In the genomic region with DNA sequence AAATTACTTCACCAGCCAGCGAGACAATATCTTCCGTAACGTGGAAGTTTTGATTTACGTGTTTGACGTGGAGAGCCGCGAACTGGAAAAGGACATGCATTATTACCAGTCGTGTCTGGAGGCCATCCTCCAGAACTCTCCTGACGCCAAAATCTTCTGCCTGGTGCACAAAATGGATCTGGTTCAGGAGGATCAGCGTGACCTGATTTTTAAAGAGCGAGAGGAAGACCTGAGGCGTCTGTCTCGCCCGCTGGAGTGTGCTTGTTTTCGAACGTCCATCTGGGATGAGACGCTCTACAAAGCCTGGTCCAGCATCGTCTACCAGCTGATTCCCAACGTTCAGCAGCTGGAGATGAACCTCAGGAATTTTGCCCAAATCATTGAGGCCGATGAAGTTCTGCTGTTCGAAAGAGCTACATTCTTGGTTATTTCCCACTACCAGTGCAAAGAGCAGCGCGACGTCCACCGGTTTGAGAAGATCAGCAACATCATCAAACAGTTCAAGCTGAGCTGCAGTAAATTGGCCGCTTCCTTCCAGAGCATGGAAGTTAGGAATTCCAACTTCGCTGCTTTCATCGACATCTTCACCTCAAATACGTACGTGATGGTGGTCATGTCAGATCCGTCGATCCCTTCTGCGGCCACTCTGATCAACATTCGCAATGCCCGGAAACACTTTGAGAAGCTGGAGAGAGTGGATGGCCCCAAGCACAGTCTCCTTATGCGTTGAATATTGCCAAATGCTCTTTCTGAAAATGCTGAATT, we compare ENCODE assay signal across 8 cellular contexts. TPM values are rescaled to one million over a fixed set of nuclear protein-coding genes. Genes with fewer than 3 reads are reported as not detected.
DNase-seq lines count a peak whose midpoint lies in the region; ATAC-seq, FAIRE-seq and TF ChIP-seq lines count a peak whose summit lies in the region.

No MANE protein-coding gene starts in this region.

- H3K27ac Mint-ChIP-seq in activated T-helper 1 cell treated with anti-CD3 and anti-CD28 coated beads, Interleukin-12 subunit alpha, Interleukin-12 subunit beta, Interleukin-2, Interleukin-4 antibody, amounts not matched to agents 30 ng/mL and 10 ng/mL and 1 ng/mL, durations not matched to agents 14 hours and 24 hours and 36 hours = peak overlapping the region; percentile 89

- no peaks in the 10 kb centered on the region for H3K9me3 Mint-ChIP-seq in activated T-helper 1 cell treated with anti-CD3 and anti-CD28 coated beads, Interleukin-12 subunit alpha, Interleukin-12 subunit beta, Interleukin-2, Interleukin-4 antibody, amounts not matched to agents 30 ng/mL and 10 ng/mL and 1 ng/mL, durations not matched to agents 14 hours and 24 hours and 36 hours

- DNase-seq in Caki2 (ENCODE audit: low read depth) (peak; percentile 44), HT-29 (ENCODE audit: low spot score) (peak; percentile 44), globus pallidus (ENCODE audit: low spot score) (peak; percentile 43), pancreas (no peak), H4 (ENCODE audit: low spot score) (no peak), NCI-H128 (lab: John Stamatoyannopoulos, UW; ENCODE audit: unreplicated experiment) (no peak)
- peak; percentile 7 for DNase-seq in activated T-helper 1 cell treated with anti-CD3 and anti-CD28 coated beads, Interleukin-12 subunit alpha, Interleukin-12 subunit beta, Interleukin-2, Interleukin-4 antibody, amounts not matched to agents 30 ng/mL and 10 ng/mL and 1 ng/mL, durations not matched to agents 14 hours and 24 hours and 36 hours (ENCODE audit: low spot score)
- DNase-seq in stimulated activated CD4-positive, alpha-beta T cell treated with anti-CD3 and anti-CD28 coated beads, Interleukin-2, amount 100 ng/mL, for 24 hours = no peak

- no peaks in the 10 kb centered on the region for H3K27me3 Mint-ChIP-seq in activated T-helper 1 cell treated with anti-CD3 and anti-CD28 coated beads, Interleukin-12 subunit alpha, Interleukin-12 subunit beta, Interleukin-2, Interleukin-4 antibody, amounts not matched to agents 30 ng/mL and 10 ng/mL and 1 ng/mL, durations not matched to agents 14 hours and 24 hours and 36 hours (ENCODE audit: insufficient read depth)

- peaks cover 8 to 22% (median 16%) of the 10 kb centered on the region in 3 donors for H3K4me1 ChIP-seq in pancreas

- ATAC-seq in pancreas = peak; percentile 5 to 16 (median 8)

- in situ Hi-C loops in Caki2 (cut with HindIII; ENCODE audit: low pct_unique_long_range_greater_than_20kb, low sequenced_read_pairs) = no loop called here

- 2 to 3% methylated on average over 36 of the region's 36 CpGs for WGBS in pancreas, 2 donors

- peak overlapping the region; percentile 77 to 97 (median 88) for H3K27ac ChIP-seq in pancreas

- intact Hi-C loops in activated T-helper 1 cell treated with anti-CD3 and anti-CD28 coated beads, Interleukin-12 subunit alpha, Interleukin-12 subunit beta, Interleukin-2, Interleukin-4 antibody, amounts not matched to agents 30 ng/mL and 10 ng/mL and 1 ng/mL, durations not matched to agents 14 hours and 24 hours and 36 hours (cut with micrococcal nuclease) = loop anchor here (1.0 kb wide), 10 partner anchors 52 to 407 kb away; partner anchors contain the start of genes DENND4C, HAUS6, PLIN2 and RPS6
- intact Hi-C loops in pancreas (cut with DNase I) = no loop called here

- no peaks in the 10 kb centered on the region for H3K36me3 ChIP-seq in pancreas

- H3K9me3 ChIP-seq in pancreas = no peaks in the 10 kb centered on the region

- H3K4me3 Mint-ChIP-seq in activated T-helper 1 cell treated with anti-CD3 and anti-CD28 coated beads, Interleukin-12 subunit alpha, Interleukin-12 subunit beta, Interleukin-2, Interleukin-4 antibody, amounts not matched to agents 30 ng/mL and 10 ng/mL and 1 ng/mL, durations not matched to agents 14 hours and 24 hours and 36 hours = peak overlapping the region; percentile 96

- peak overlapping the region; percentile 79 to 97 (median 90) for H3K4me3 ChIP-seq in pancreas

- TF ChIP-seq CTCF in pancreas (IDR thresholded peaks at IDR 0.05) = no peak

- no peaks in the 10 kb centered on the region for H3K27me3 ChIP-seq in pancreas

- peaks cover 7% of the 10 kb centered on the region for H3K36me3 Mint-ChIP-seq in activated T-helper 1 cell treated with anti-CD3 and anti-CD28 coated beads, Interleukin-12 subunit alpha, Interleukin-12 subunit beta, Interleukin-2, Interleukin-4 antibody, amounts not matched to agents 30 ng/mL and 10 ng/mL and 1 ng/mL, durations not matched to agents 14 hours and 24 hours and 36 hours (ENCODE audit: low read depth)

- H3K4me1 Mint-ChIP-seq in activated T-helper 1 cell treated with anti-CD3 and anti-CD28 coated beads, Interleukin-12 subunit alpha, Interleukin-12 subunit beta, Interleukin-2, Interleukin-4 antibody, amounts not matched to agents 30 ng/mL and 10 ng/mL and 1 ng/mL, durations not matched to agents 14 hours and 24 hours and 36 hours (ENCODE audit: low read depth) = peaks cover 43% of the 10 kb centered on the region

- no peak for FAIRE-seq in pancreas (lab: Jason Lieb, UNC)

RNA-seq across cellular contexts. Expression of gene RRAGA, which starts 0.8 kb away (rescaled TPM):
- total RNA-seq in Caki2 (2014; rRNA removed; shearing (Covaris generic); ENCODE audit: low replicate concordance) = 101 and 103 TPM in 2 replicates
- total RNA-seq in HT-29 (2014; rRNA removed; shearing (Covaris generic)) = 16.9 and 23.1 TPM in 2 replicates
- total RNA-seq in activated T-helper 1 cell treated with anti-CD3 and anti-CD28 coated beads, Interleukin-12 subunit alpha, Interleukin-12 subunit beta, Interleukin-2, Interleukin-4 antibody, amounts not matched to agents 30 ng/mL and 10 ng/mL and 1 ng/mL, durations not matched to agents 14 hours and 24 hours and 36 hours = 56.8 and 56.9 TPM in 2 replicates
- 10 to 100 TPM; 16.4 to 40.1 (median 28.2) TPM for total RNA-seq in pancreas
- 10 to 100 TPM; 18.1 to 42.4 TPM for polyA plus RNA-seq in pancreas
- 29.4 and 59.0 TPM in 2 replicates for total RNA-seq in H4 (2014; rRNA removed; shearing (Covaris generic))

RNA-seq across cellular contexts. Expression of gene SAXO1, which starts 17.0 kb away (rescaled TPM):
- not detected in 2 replicates for total RNA-seq in Caki2 (2014; rRNA removed; shearing (Covaris generic); ENCODE audit: low replicate concordance)
- total RNA-seq in HT-29 (2014; rRNA removed; shearing (Covaris generic)) = not detected in 2 replicates
- not detected in 2 replicates for total RNA-seq in activated T-helper 1 cell treated with anti-CD3 and anti-CD28 coated beads, Interleukin-12 subunit alpha, Interleukin-12 subunit beta, Interleukin-2, Interleukin-4 antibody, amounts not matched to agents 30 ng/mL and 10 ng/mL and 1 ng/mL, durations not matched to agents 14 hours and 24 hours and 36 hours
- total RNA-seq in pancreas = under 1 TPM in 4 of 6 donors, not detected in 2; 0.08 to 0.51 (median 0.28) TPM
- under 1 TPM; 0.08 to 0.09 TPM for polyA plus RNA-seq in pancreas
- total RNA-seq in H4 (2014; rRNA removed; shearing (Covaris generic)) = under 0.01 TPM in 1 of 2 replicates, not detected in the other

RNA-seq across cellular contexts. Expression of gene HAUS6, which starts 52.6 kb away (rescaled TPM):
- 16.7 and 17.0 TPM in 2 replicates for total RNA-seq in Caki2 (2014; rRNA removed; shearing (Covaris generic); ENCODE audit: low replicate concordance)
- total RNA-seq in HT-29 (2014; rRNA removed; shearing (Covaris generic)) = 9.8 and 9.9 TPM in 2 replicates
- 31.8 and 31.9 TPM in 2 replicates for total RNA-seq in activated T-helper 1 cell treated with anti-CD3 and anti-CD28 coated beads, Interleukin-12 subunit alpha, Interleukin-12 subunit beta, Interleukin-2, Interleukin-4 antibody, amounts not matched to agents 30 ng/mL and 10 ng/mL and 1 ng/mL, durations not matched to agents 14 hours and 24 hours and 36 hours
- 1 to 10 TPM; 2.1 to 5.1 (median 2.9) TPM for total RNA-seq in pancreas
- polyA plus RNA-seq in pancreas = 1 to 10 TPM; 1.7 to 2.8 TPM
- total RNA-seq in H4 (2014; rRNA removed; shearing (Covaris generic)) = 16.5 and 17.3 TPM in 2 replicates

Comparison
In these comparisons a context has a peak if more than half of its experiments do, and no peak if none do; other contexts are left out.
1. DNase-seq: peak in Caki2 (single experiment), HT-29 (single experiment), activated T-helper 1 cell treated with anti-CD3 and anti-CD28 coated beads, Interleukin-12 subunit alpha, Interleukin-12 subunit beta, Interleukin-2, Interleukin-4 antibody, amounts not matched to agents 30 ng/mL and 10 ng/mL and 1 ng/mL, durations not matched to agents 14 hours and 24 hours and 36 hours (single experiment) and globus pallidus (single experiment); none in pancreas (0 of 6), H4 (single experiment), NCI-H128 (single experiment) and stimulated activated CD4-positive, alpha-beta T cell treated with anti-CD3 and anti-CD28 coated beads, Interleukin-2, amount 100 ng/mL, for 24 hours (0 of 2).